ENCODE assay signal across 11 cellular contexts in genomic region chr22:37842015-37842793, GRCh38. TPM values are rescaled to one million over a fixed set of nuclear protein-coding genes. Genes with fewer than 3 reads are reported as not detected.
DNase-seq lines count a peak whose midpoint lies in the region; ATAC-seq and TF ChIP-seq lines count a peak whose summit lies in the region.
"Had no signal": no experiment of that assay in that cellular context is flagged by ENCODE, and none has a peak within 500 bp of the region (broad histone marks: within the 10 kb centered on the region; RNA-seq: fewer than 3 reads in every experiment).

No MANE protein-coding gene starts in this region.

- no TSS peak for BruUV-seq in MCF 10A (replicated peaks; lab: Mats Ljungman, UMichigan)

- no peak for TF ChIP-seq POLR2A in breast epithelium (IDR thresholded peaks at IDR 0.05)

- TF ChIP-seq CTCF in MCF 10A (IDR thresholded peaks at IDR 0.05; ENCODE audit: unreplicated experiment), result no peak
- no peak for TF ChIP-seq CTCF in breast epithelium (IDR thresholded peaks at IDR 0.05)
- TF ChIP-seq CTCF in VCaP (conservative IDR thresholded peaks at IDR 0.05), result no peak
- TF ChIP-seq CTCF in fibroblast of the aortic adventitia (IDR thresholded peaks at IDR 0.05; ENCODE audit: insufficient read depth, low read length), result no peak

- H3K9me3 Mint-ChIP-seq in MCF 10A (ENCODE audit: unreplicated experiment), result no peaks in the 10 kb centered on the region
- H3K9me3 Mint-ChIP-seq in stimulated activated effector memory CD8-positive, alpha-beta T cell treated with anti-CD3 and anti-CD28 coated beads, Interleukin-12 subunit alpha, Interleukin-12 subunit beta, amount 100 ng/mL, for 72 hours, result no peaks in the 10 kb centered on the region

- no peaks in the 10 kb centered on the region for H3K27me3 Mint-ChIP-seq in MCF 10A (ENCODE audit: insufficient read depth, unreplicated experiment)

- ATAC-seq in stimulated activated effector memory CD8-positive, alpha-beta T cell treated with anti-CD3 and anti-CD28 coated beads, Interleukin-12 subunit alpha, Interleukin-12 subunit beta, amount 100 ng/mL, for 72 hours, result no peak
- ATAC-seq in GM21360 (IDR thresholded peaks at IDR 0.05; ENCODE audit: unreplicated experiment) (no peak), HG03520 (IDR thresholded peaks at IDR 0.05; ENCODE audit: unreplicated experiment) (no peak)

- POLR2A ChIA-PET in MCF 10A (lab: Yijun Ruan, JAX), result interaction anchor here (0.8 to 3.6 kb wide), 7 partner anchors 10 to 47 kb away, joined by 3 to 39 read pairs (median 4); partner anchors contain the start of gene GCAT

- DNase-seq in MCF 10A (ENCODE audit: unreplicated experiment) (no peak), breast epithelium (ENCODE audit: low spot score in 2 of 2) (no peak), fibroblast of the aortic adventitia (ENCODE audit: low read depth) (no peak)
- DNase-seq in stimulated activated effector memory CD8-positive, alpha-beta T cell treated with anti-CD3 and anti-CD28 coated beads, Interleukin-12 subunit alpha, Interleukin-12 subunit beta, amount 100 ng/mL, for 72 hours (ENCODE audit: low spot score in 2 of 2), result no peak
- no peak for DNase-seq in stimulated activated CD4-positive, alpha-beta T cell treated with anti-CD3 and anti-CD28 coated beads, Interleukin-4, amount 100 ng/mL, for 1 hour
- DNase-seq: erythroblast, NCI-H524 treated with DMSO at 0.1 percent for 48 hours had no signal

- no peak overlapping the region for H3K27ac Mint-ChIP-seq in MCF 10A (ENCODE audit: low read depth, unreplicated experiment)
- no peak overlapping the region for H3K27ac Mint-ChIP-seq in stimulated activated effector memory CD8-positive, alpha-beta T cell treated with anti-CD3 and anti-CD28 coated beads, Interleukin-12 subunit alpha, Interleukin-12 subunit beta, amount 100 ng/mL, for 72 hours

- CTCF ChIA-PET in MCF 10A (lab: Yijun Ruan, JAX), result interaction anchor here (0.6 to 1.5 kb wide), 3 partner anchors 21 to 33 kb away, joined by 3 to 7 read pairs (median 4); no protein-coding TSS in a partner anchor

- peaks cover 5% of the 10 kb centered on the region for H3K4me1 Mint-ChIP-seq in MCF 10A (ENCODE audit: insufficient read depth, unreplicated experiment)
- H3K4me1 Mint-ChIP-seq in stimulated activated effector memory CD8-positive, alpha-beta T cell treated with anti-CD3 and anti-CD28 coated beads, Interleukin-12 subunit alpha, Interleukin-12 subunit beta, amount 100 ng/mL, for 72 hours, result peaks cover 12% of the 10 kb centered on the region

- H3K27me3 ChIP-seq in breast epithelium, result no peaks in the 10 kb centered on the region

- peak overlapping the region; percentile 82 for H3K4me3 Mint-ChIP-seq in MCF 10A (ENCODE audit: unreplicated experiment)
- peak overlapping the region; percentile 77 for H3K4me3 Mint-ChIP-seq in stimulated activated effector memory CD8-positive, alpha-beta T cell treated with anti-CD3 and anti-CD28 coated beads, Interleukin-12 subunit alpha, Interleukin-12 subunit beta, amount 100 ng/mL, for 72 hours

- H3K4me3 ChIP-seq in breast epithelium, result no peak overlapping the region
- H3K4me3 ChIP-seq in fibroblast of the aortic adventitia (ENCODE audit: low read depth, low read length), result peak overlapping the region; percentile 79

- H3K27ac ChIP-seq in breast epithelium, result no peak overlapping the region
- H3K27ac ChIP-seq in VCaP, result peak overlapping the region; percentile 87

- no peaks in the 10 kb centered on the region for H3K9me3 ChIP-seq in breast epithelium

- intact Hi-C loops in MCF 10A (cut with micrococcal nuclease) (no loop called here), breast epithelium (cut with DNase I; ENCODE audit: low total_unique reads) (no loop called here)

- H3K36me3 ChIP-seq in breast epithelium, result no peaks in the 10 kb centered on the region

- H3K4me1 ChIP-seq in breast epithelium, result no peaks in the 10 kb centered on the region

- peaks cover 43% of the 10 kb centered on the region for H3K36me3 Mint-ChIP-seq in MCF 10A (ENCODE audit: insufficient read depth, unreplicated experiment)
- peaks cover 34% of the 10 kb centered on the region for H3K36me3 Mint-ChIP-seq in stimulated activated effector memory CD8-positive, alpha-beta T cell treated with anti-CD3 and anti-CD28 coated beads, Interleukin-12 subunit alpha, Interleukin-12 subunit beta, amount 100 ng/mL, for 72 hours

RNA-seq across cellular contexts. Expression of gene ANKRD54, which starts 1.9 kb away (rescaled TPM):
- total RNA-seq in MCF 10A (2022) (26.0 and 26.7 TPM in 2 replicates), breast epithelium (10 to 100 TPM; 27.5 to 41.3 (median 34.9) TPM), fibroblast of the aortic adventitia (ENCODE audit: low replicate concordance) (19.0 and 38.6 TPM in 2 replicates)

RNA-seq across cellular contexts. Expression of gene EIF3L, which starts 7.0 kb away (rescaled TPM):
- total RNA-seq in MCF 10A (2022) (395 and 505 TPM in 2 replicates), breast epithelium (100 to 1,000 TPM; 471 to 569 (median 490) TPM), fibroblast of the aortic adventitia (ENCODE audit: low replicate concordance) (181 and 457 TPM in 2 replicates)

RNA-seq across cellular contexts. Expression of gene GALR3, which starts 19.0 kb away (rescaled TPM):
- total RNA-seq in MCF 10A (2022) (0.26 and 0.27 TPM in 2 replicates), breast epithelium (under 1 TPM in 1 of 3 donors, not detected in 2; 0.44 TPM), fibroblast of the aortic adventitia (ENCODE audit: low replicate concordance) (not detected in 2 replicates)
- total RNA-seq: T-helper 2 cell treated with Interferon-gamma antibody and Interleukin-4, amounts not matched to agents 100 ng/mL and 5 ng/mL, for 36 hours had no signal

RNA-seq across cellular contexts. Expression of gene GCAT, which starts 34.5 kb away (rescaled TPM):
- 21.5 and 32.8 TPM in 2 replicates for total RNA-seq in MCF 10A (2022)
- 10 to 100 TPM; 17.3 to 23.7 (median 21.6) TPM for total RNA-seq in breast epithelium
- 13.1 and 16.2 TPM in 2 replicates for total RNA-seq in fibroblast of the aortic adventitia (ENCODE audit: low replicate concordance)
